ENCODE assay signal across 22 cellular contexts in the genomic region with DNA sequence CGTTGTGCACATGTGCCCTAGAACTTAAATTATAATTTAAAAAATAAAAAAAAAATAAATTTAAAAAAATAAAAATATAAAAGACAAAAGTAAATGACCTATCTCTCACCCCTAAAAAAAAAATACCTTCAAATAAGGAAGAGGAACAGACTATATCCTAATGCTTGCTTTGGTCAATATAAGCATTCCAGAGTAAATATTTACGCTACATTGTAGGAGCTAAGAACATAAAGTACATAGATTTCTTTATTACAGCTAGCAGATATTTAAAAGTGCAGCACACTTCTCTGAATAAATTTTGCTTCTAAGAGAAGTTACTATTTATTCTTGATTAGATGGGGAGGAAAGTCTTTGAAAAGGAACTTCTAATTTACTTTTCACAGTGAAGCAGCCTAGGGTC. TPM values are rescaled to one million over a fixed set of nuclear protein-coding genes. Genes with fewer than 3 reads are reported as not detected.
"Had no signal": no experiment of that assay in that cellular context is flagged by ENCODE, and none has a peak within 500 bp of the region (broad histone marks: within the 10 kb centered on the region; RNA-seq: fewer than 3 reads in every experiment).

No MANE protein-coding gene starts in this region.

- H3K4me1 ChIP-seq: esophagus squamous epithelium, suprapubic skin, thyroid gland, upper lobe of left lung, uterus had no signal

- H3K36me3 ChIP-seq: esophagus squamous epithelium, suprapubic skin, thyroid gland, upper lobe of left lung, uterus had no signal

- H3K9me3 ChIP-seq: esophagus squamous epithelium, suprapubic skin, thyroid gland, upper lobe of left lung, uterus had no signal

- H3K27ac Mint-ChIP-seq: dendritic cell treated with granulocyte-macrophage colony-stimulating factor and Interleukin-4, amounts not matched to agents 40 ng/mL and 50 ng/mL, for 4 days; effector memory CD8-positive, alpha-beta T cell; naive thymus-derived CD8-positive, alpha-beta T cell had no signal

- H3K4me3 ChIP-seq: esophagus squamous epithelium, suprapubic skin, thyroid gland, upper lobe of left lung, uterus had no signal

- FAIRE-seq: kidney had no signal

- H3K27ac ChIP-seq: esophagus squamous epithelium, suprapubic skin, thyroid gland, upper lobe of left lung, uterus had no signal

- H3K36me3 Mint-ChIP-seq: naive thymus-derived CD8-positive, alpha-beta T cell had no signal

- H3K27me3 Mint-ChIP-seq: dendritic cell treated with granulocyte-macrophage colony-stimulating factor and Interleukin-4, amounts not matched to agents 40 ng/mL and 50 ng/mL, for 4 days; effector memory CD8-positive, alpha-beta T cell had no signal

- H3K4me1 Mint-ChIP-seq: naive thymus-derived CD8-positive, alpha-beta T cell had no signal

- H3K27me3 ChIP-seq: esophagus squamous epithelium, suprapubic skin, thyroid gland, upper lobe of left lung, uterus had no signal

- ATAC-seq: effector memory CD8-positive, alpha-beta T cell; left cardiac atrium; naive thymus-derived CD8-positive, alpha-beta T cell had no signal

- DNase-seq: effector memory CD8-positive, alpha-beta T cell; esophagus squamous epithelium; foreskin fibroblast; kidney; left cardiac atrium; mesendoderm; naive thymus-derived CD8-positive, alpha-beta T cell; posterior cingulate gyrus; stimulated activated CD4-positive, alpha-beta T cell treated with anti-CD3 and anti-CD28 coated beads, Interleukin-2, amount 100 ng/mL, for 48 hours; stimulated activated naive CD4-positive, alpha-beta T cell treated with Interleukin-2 at 50 U/mL for 16 hours; thyroid gland; upper lobe of left lung; uterus had no signal

- H3K4me3 Mint-ChIP-seq: dendritic cell treated with granulocyte-macrophage colony-stimulating factor and Interleukin-4, amounts not matched to agents 40 ng/mL and 50 ng/mL, for 4 days; effector memory CD8-positive, alpha-beta T cell; naive thymus-derived CD8-positive, alpha-beta T cell had no signal

RNA-seq across cellular contexts. Expression of gene UGT2B11, which starts 24.5 kb away (rescaled TPM):
- total RNA-seq: epithelial cell of proximal tubule; esophagus squamous epithelium; kidney; left cardiac atrium; lung microvascular endothelial cell; naive thymus-derived CD8-positive, alpha-beta T cell; osteocyte; pulmonary artery endothelial cell; upper lobe of left lung had no signal
- polyA plus RNA-seq: naive thymus-derived CD8-positive, alpha-beta T cell had no signal

RNA-seq across cellular contexts. Expression of gene UGT2B28, which starts 41.2 kb away (rescaled TPM):
- total RNA-seq: epithelial cell of proximal tubule; esophagus squamous epithelium; kidney; left cardiac atrium; liver; lung microvascular endothelial cell; naive thymus-derived CD8-positive, alpha-beta T cell; osteocyte; pulmonary artery endothelial cell; thyroid gland; upper lobe of left lung; uterus had no signal
- polyA plus RNA-seq: liver; naive thymus-derived CD8-positive, alpha-beta T cell; neural cell; small intestine had no signal
